In genomic region chr4:1082215-1083182, GRCh38 we compare ENCODE assay signal across 9 cellular contexts. TPM values are rescaled to one million over a fixed set of nuclear protein-coding genes. Genes with fewer than 3 reads are reported as not detected.
DNase-seq lines count a peak whose midpoint lies in the region; ATAC-seq, FAIRE-seq and TF ChIP-seq lines count a peak whose summit lies in the region.
"Had no signal": no experiment of that assay in that cellular context is flagged by ENCODE, and none has a peak within 500 bp of the region (broad histone marks: within the 10 kb centered on the region; RNA-seq: fewer than 3 reads in every experiment).

No MANE protein-coding gene starts in this region.

- intact Hi-C loops in endothelial cell of umbilical vein (cut with micrococcal nuclease), result no loop called here
- intact Hi-C loops in CD8-positive, alpha-beta T cell (cut with DNase I, micrococcal nuclease), result no loop called here

- no peaks in the 10 kb centered on the region for H3K9me3 ChIP-seq in endothelial cell of umbilical vein (replicated peaks; ENCODE audit: control insufficient read depth, insufficient read depth, low read length)
- no peaks in the 10 kb centered on the region for H3K9me3 ChIP-seq in CD8-positive, alpha-beta T cell (ENCODE audit: low read length)

- H3K36me3 ChIP-seq in endothelial cell of umbilical vein (ENCODE audit: control insufficient read depth in 2 of 2, extremely low read depth in 1 of 2, insufficient read depth in 2 of 2, low read length in 2 of 2), result no peaks in the 10 kb centered on the region
- no peaks in the 10 kb centered on the region for H3K36me3 ChIP-seq in CD8-positive, alpha-beta T cell (ENCODE audit: insufficient read depth, low read length)

- DNase-seq in Daoy (ENCODE audit: low read depth) (peak; percentile 91), NCI-H774 (lab: John Stamatoyannopoulos, UW) (peak; percentile 37), endothelial cell of umbilical vein (ENCODE audit: low read depth, low spot score) (peak; percentile 43), neural crest cell (ENCODE audit: low read depth, low spot score) (no peak), GM10266 (ENCODE audit: extremely low spot score) (no peak), T-helper 9 cell (no peak)
- DNase-seq in CD8-positive, alpha-beta T cell, result no peak

- H3K27ac Mint-ChIP-seq in neural crest cell (ENCODE audit: unreplicated experiment), result peak overlapping the region; percentile 17
- no peak overlapping the region for H3K27ac Mint-ChIP-seq in CD8-positive, alpha-beta T cell
- H3K27ac Mint-ChIP-seq: brain had no signal

- no peak for TF ChIP-seq POLR2A in endothelial cell of umbilical vein (IDR thresholded peaks at IDR 0.05; ENCODE audit: low read depth, low read length)

- no peaks in the 10 kb centered on the region for H3K4me1 ChIP-seq in endothelial cell of umbilical vein (ENCODE audit: control insufficient read depth, extremely low read depth, insufficient read depth, low read length)
- H3K4me1 ChIP-seq in CD8-positive, alpha-beta T cell (ENCODE audit: insufficient read depth, low read length), result no peaks in the 10 kb centered on the region

- no peak overlapping the region for H3K4me2 ChIP-seq in endothelial cell of umbilical vein (ENCODE audit: insufficient read depth, low read length)

- H3K79me2 ChIP-seq in endothelial cell of umbilical vein (ENCODE audit: control insufficient read depth, insufficient read depth, low read length), result no peaks in the 10 kb centered on the region

- H3K36me3 Mint-ChIP-seq in neural crest cell (ENCODE audit: low read depth), result no peaks in the 10 kb centered on the region
- no peaks in the 10 kb centered on the region for H3K36me3 Mint-ChIP-seq in CD8-positive, alpha-beta T cell
- H3K36me3 Mint-ChIP-seq: brain had no signal

- no peak overlapping the region for H2AFZ ChIP-seq in endothelial cell of umbilical vein (ENCODE audit: low read depth, low read length)

- no peak for ATAC-seq in HG03432 (IDR thresholded peaks at IDR 0.05; ENCODE audit: unreplicated experiment)
- ATAC-seq in CD8-positive, alpha-beta T cell, result no peak

- TF ChIP-seq CTCF in endothelial cell of umbilical vein (IDR thresholded peaks at IDR 0.05; ENCODE audit: extremely low read depth in 1 of 2, insufficient read depth in 1 of 2, low read depth in 1 of 2, low read length in 2 of 2), result no peak
- TF ChIP-seq CTCF in neural crest cell (conservative IDR thresholded peaks at IDR 0.05), result no peak
- TF ChIP-seq CTCF in GM10266 (IDR thresholded peaks at IDR 0.05; ENCODE audit: control insufficient read depth, insufficient read depth, low read depth, missing control alignments), result no peak
- TF ChIP-seq CTCF in CD8-positive, alpha-beta T cell (IDR thresholded peaks at IDR 0.05), result no peak

- no peak overlapping the region for H3K4me3 Mint-ChIP-seq in neural crest cell
- H3K4me3 Mint-ChIP-seq in CD8-positive, alpha-beta T cell, result no peak overlapping the region
- H3K4me3 Mint-ChIP-seq: brain had no signal

- H4K20me1 ChIP-seq in endothelial cell of umbilical vein (replicated peaks; ENCODE audit: control insufficient read depth, extremely low read depth, insufficient read depth, low read length), result no peaks in the 10 kb centered on the region

- CTCF ChIA-PET in endothelial cell of umbilical vein (lab: Charles Lee), result interaction anchor here (0.8 kb wide), 1 partner anchor 9 kb away, joined by 3 read pairs; no protein-coding TSS in a partner anchor
- CTCF ChIA-PET in CD8-positive, alpha-beta T cell (lab: Charles Lee), result interaction anchor here (0.5 kb wide), 1 partner anchor 54 kb away, joined by 3 read pairs; no protein-coding TSS in a partner anchor

- no peaks in the 10 kb centered on the region for H3K27me3 ChIP-seq in endothelial cell of umbilical vein (ENCODE audit: control insufficient read depth in 2 of 2, insufficient read depth in 2 of 2, low read length in 2 of 2)
- no peaks in the 10 kb centered on the region for H3K27me3 ChIP-seq in CD8-positive, alpha-beta T cell (ENCODE audit: insufficient read depth, low read length)

- no TSS peak for BruUV-seq in endothelial cell of umbilical vein (replicated peaks; lab: Mats Ljungman, UMichigan)

- H3K9ac ChIP-seq in endothelial cell of umbilical vein (replicated peaks; ENCODE audit: extremely low read depth, insufficient read depth, low read length), result no peak overlapping the region

- H3K9me1 ChIP-seq in endothelial cell of umbilical vein (replicated peaks; ENCODE audit: control insufficient read depth, extremely low read depth, insufficient read depth, low read length), result no peaks in the 10 kb centered on the region

- H3K9me3 Mint-ChIP-seq in neural crest cell, result no peaks in the 10 kb centered on the region
- no peaks in the 10 kb centered on the region for H3K9me3 Mint-ChIP-seq in CD8-positive, alpha-beta T cell

- no peak for FAIRE-seq in endothelial cell of umbilical vein (lab: Jason Lieb, UNC)

- POLR2A ChIA-PET in endothelial cell of umbilical vein (lab: Charles Lee), result no interaction called here
- POLR2A ChIA-PET in CD8-positive, alpha-beta T cell (lab: Charles Lee), result no interaction called here

- H3K4me3 ChIP-seq in endothelial cell of umbilical vein (replicated peaks in 1 of 3; ENCODE audit: insufficient read depth in 1 of 3, low read depth in 1 of 3, low read length in 3 of 3), result no peak overlapping the region
- no peak overlapping the region for H3K4me3 ChIP-seq in CD8-positive, alpha-beta T cell (ENCODE audit: low read depth, low read length)

- H3K27ac ChIP-seq in endothelial cell of umbilical vein (ENCODE audit: insufficient read depth, low read depth, low read length), result no peak overlapping the region
- no peak overlapping the region for H3K27ac ChIP-seq in CD8-positive, alpha-beta T cell (ENCODE audit: low read depth, low read length)

- peaks cover 15% of the 10 kb centered on the region for H3K27me3 Mint-ChIP-seq in neural crest cell (ENCODE audit: low read depth)
- H3K27me3 Mint-ChIP-seq in CD8-positive, alpha-beta T cell (ENCODE audit: low read depth), result peaks cover 32% of the 10 kb centered on the region

- dilution Hi-C loops in endothelial cell of umbilical vein (cut with MboI; ENCODE audit: extremely low pct_ligation_motif_present, low sequenced_read_pairs), result no loop called here

- H3K4me1 Mint-ChIP-seq in neural crest cell, result no peaks in the 10 kb centered on the region
- no peaks in the 10 kb centered on the region for H3K4me1 Mint-ChIP-seq in CD8-positive, alpha-beta T cell (ENCODE audit: low read depth)

TF ChIP-seq in endothelial cell of umbilical vein, 7 proteins besides CTCF, POLR2A, EP300 and RAD21:
- TF ChIP-seq FOS (IDR thresholded peaks at IDR 0.05; ENCODE audit: borderline replicate concordance, insufficient read depth, low read length), result peak; percentile 20
- no peak for TF ChIP-seq POLR2AphosphoS5 (IDR thresholded peaks at IDR 0.05; ENCODE audit: insufficient read depth, low read depth, low read length)

RNA-seq across cellular contexts. Expression of gene RNF212, which starts 30.9 kb away (rescaled TPM):
- total RNA-seq in Daoy (2014; rRNA removed; shearing (Covaris generic)), result not detected in 2 replicates
- total RNA-seq in endothelial cell of umbilical vein (1.8 and 2.3 TPM in 2 replicates), neural crest cell (2.7 and 5.0 TPM in 2 replicates)
- 2.6 and 2.8 TPM in 2 replicates for polyA plus RNA-seq in endothelial cell of umbilical vein
- polyA plus RNA-seq in endothelial cell of umbilical vein (2011; cell fraction: cytosol; rRNA removed), result 1.7 and 1.8 TPM in 2 replicates
- polyA plus RNA-seq in endothelial cell of umbilical vein (2011; cell fraction: nucleus; rRNA removed), result 10.4 and 10.5 TPM in 2 replicates
- 1.4 and 2.1 TPM in 2 replicates for polyA plus RNA-seq in endothelial cell of umbilical vein (2012)
- 2.1 and 2.2 TPM in 2 replicates for polyA minus RNA-seq in endothelial cell of umbilical vein
- polyA minus RNA-seq in endothelial cell of umbilical vein (2011; cell fraction: cytosol; rRNA and poly(A)+ RNA removed), result 14.8 TPM
- 1.4 and 1.8 TPM in 2 replicates for polyA minus RNA-seq in endothelial cell of umbilical vein (2011; cell fraction: nucleus; rRNA and poly(A)+ RNA removed)
- total RNA-seq in CD8-positive, alpha-beta T cell, result 1 to 10 TPM; 5.1 to 5.2 TPM

Comparison
In these comparisons a context has a peak if more than half of its experiments do, and no peak if none do; other contexts are left out.
1. DNase-seq: peak in Daoy (single experiment), NCI-H774 (single experiment) and endothelial cell of umbilical vein (single experiment); none in neural crest cell (single experiment), GM10266 (single experiment), CD8-positive, alpha-beta T cell (0 of 7) and T-helper 9 cell (single experiment).